8 cellular contexts compared by ENCODE assay signal in the genomic region with DNA sequence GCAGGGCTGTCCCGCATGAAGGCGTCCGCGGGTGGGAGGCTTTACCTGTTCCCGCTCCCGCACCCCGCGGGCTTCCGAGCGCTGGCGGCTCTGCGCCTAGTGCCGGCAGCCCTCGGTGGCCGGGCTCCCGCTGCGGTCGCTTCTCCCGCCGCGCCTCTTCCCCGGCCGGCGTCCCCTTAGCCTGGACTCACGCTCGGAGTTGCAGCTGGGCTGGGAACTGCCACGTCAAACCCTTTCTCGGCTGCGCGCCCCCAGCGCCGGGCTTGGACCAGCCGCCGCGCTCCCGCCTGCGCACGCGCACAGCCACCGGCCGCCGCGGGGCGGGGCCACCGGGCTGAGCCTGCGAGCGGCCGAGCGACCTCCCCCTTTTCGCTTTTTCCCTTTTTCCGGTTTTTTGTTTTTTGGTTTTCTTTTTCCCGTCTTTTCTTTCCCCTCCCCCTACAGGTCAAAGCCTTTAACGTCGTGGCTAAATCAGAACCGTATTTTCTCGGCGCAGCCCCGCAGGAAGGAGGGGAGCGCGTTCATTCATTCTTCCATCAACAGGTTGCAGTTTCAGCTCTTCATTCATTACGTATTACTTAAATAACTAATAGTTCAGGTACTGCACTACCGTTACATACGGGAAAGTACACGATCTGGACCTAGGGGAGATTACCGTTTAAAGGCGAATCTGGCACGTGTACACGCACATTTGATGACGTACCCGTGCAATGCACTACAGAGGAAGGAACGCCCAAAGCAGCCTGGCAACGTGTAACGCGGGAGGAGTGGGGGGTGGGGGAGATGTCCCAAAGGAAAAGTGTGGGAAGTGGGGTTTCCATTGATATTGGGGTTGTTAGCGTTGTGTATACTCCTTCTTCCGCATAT. TPM values are rescaled to one million over a fixed set of nuclear protein-coding genes. Genes with fewer than 3 reads are reported as not detected.
DNase-seq lines count a peak whose midpoint lies in the region; ATAC-seq and TF ChIP-seq lines count a peak whose summit lies in the region.

A gene with protein sequence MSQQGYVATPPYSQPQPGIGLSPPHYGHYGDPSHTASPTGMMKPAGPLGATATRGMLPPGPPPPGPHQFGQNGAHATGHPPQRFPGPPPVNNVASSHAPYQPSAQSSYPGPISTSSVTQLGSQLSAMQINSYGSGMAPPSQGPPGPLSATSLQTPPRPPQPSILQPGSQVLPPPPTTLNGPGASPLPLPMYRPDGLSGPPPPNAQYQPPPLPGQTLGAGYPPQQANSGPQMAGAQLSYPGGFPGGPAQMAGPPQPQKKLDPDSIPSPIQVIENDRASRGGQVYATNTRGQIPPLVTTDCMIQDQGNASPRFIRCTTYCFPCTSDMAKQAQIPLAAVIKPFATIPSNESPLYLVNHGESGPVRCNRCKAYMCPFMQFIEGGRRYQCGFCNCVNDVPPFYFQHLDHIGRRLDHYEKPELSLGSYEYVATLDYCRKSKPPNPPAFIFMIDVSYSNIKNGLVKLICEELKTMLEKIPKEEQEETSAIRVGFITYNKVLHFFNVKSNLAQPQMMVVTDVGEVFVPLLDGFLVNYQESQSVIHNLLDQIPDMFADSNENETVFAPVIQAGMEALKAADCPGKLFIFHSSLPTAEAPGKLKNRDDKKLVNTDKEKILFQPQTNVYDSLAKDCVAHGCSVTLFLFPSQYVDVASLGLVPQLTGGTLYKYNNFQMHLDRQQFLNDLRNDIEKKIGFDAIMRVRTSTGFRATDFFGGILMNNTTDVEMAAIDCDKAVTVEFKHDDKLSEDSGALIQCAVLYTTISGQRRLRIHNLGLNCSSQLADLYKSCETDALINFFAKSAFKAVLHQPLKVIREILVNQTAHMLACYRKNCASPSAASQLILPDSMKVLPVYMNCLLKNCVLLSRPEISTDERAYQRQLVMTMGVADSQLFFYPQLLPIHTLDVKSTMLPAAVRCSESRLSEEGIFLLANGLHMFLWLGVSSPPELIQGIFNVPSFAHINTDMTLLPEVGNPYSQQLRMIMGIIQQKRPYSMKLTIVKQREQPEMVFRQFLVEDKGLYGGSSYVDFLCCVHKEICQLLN (minus strand): TSS at position 231 of the 867 bp plus-strand sequence. CDS start 2,430 bp downstream, outside the sequence.

- H3K27ac Mint-ChIP-seq in activated T-helper 17 cell treated with anti-CD3 and anti-CD28 coated beads, Interleukin-2, amount 50 U/mL, for 72 hours = peak within 1 kb of the TSS; percentile 97
- peak within 1 kb of the TSS; percentile 86 to 94 for H3K27ac Mint-ChIP-seq in natural killer cell

- H3K4me3 Mint-ChIP-seq in activated T-helper 17 cell treated with anti-CD3 and anti-CD28 coated beads, Interleukin-2, amount 50 U/mL, for 72 hours = peak within 1 kb of the TSS; percentile 94
- peak within 1 kb of the TSS; percentile 98 for H3K4me3 Mint-ChIP-seq in natural killer cell

- H3K27me3 Mint-ChIP-seq in activated T-helper 17 cell treated with anti-CD3 and anti-CD28 coated beads, Interleukin-2, amount 50 U/mL, for 72 hours = no peaks in the 10 kb centered on the region
- peaks cover 7 to 12% of the 10 kb centered on the region in 2 donors for H3K27me3 Mint-ChIP-seq in natural killer cell (ENCODE audit: low read depth in 2 of 2)

- TF ChIP-seq CTCF in natural killer cell (IDR thresholded peaks at IDR 0.05) = no peak

- intact Hi-C loops in natural killer cell (cut with micrococcal nuclease) = no loop called here

- H3K36me3 Mint-ChIP-seq in activated T-helper 17 cell treated with anti-CD3 and anti-CD28 coated beads, Interleukin-2, amount 50 U/mL, for 72 hours (ENCODE audit: low read depth) = peaks cover 45% of the 10 kb centered on the region
- peaks cover 17% of the 10 kb centered on the region for H3K36me3 Mint-ChIP-seq in natural killer cell

- TF ChIP-seq EP300 in Ishikawa (IDR thresholded peaks at IDR 0.05; ENCODE audit: borderline replicate concordance) = no peak

- no peak for TF ChIP-seq RAD21 in Ishikawa (IDR thresholded peaks at IDR 0.05; ENCODE audit: low read depth)

- ATAC-seq in GM21619 (IDR thresholded peaks at IDR 0.05; ENCODE audit: unreplicated experiment) (peak; percentile 67), natural killer cell (peak; percentile 88 to 93 (median 93))
- ATAC-seq in activated T-helper 17 cell treated with anti-CD3 and anti-CD28 coated beads, Interleukin-2, amount 50 U/mL, for 72 hours (replicated peaks) = peak; percentile 86

- H3K9me3 Mint-ChIP-seq in activated T-helper 17 cell treated with anti-CD3 and anti-CD28 coated beads, Interleukin-2, amount 50 U/mL, for 72 hours = no peaks in the 10 kb centered on the region
- no peaks in the 10 kb centered on the region for H3K9me3 Mint-ChIP-seq in natural killer cell

- H3K4me1 Mint-ChIP-seq in activated T-helper 17 cell treated with anti-CD3 and anti-CD28 coated beads, Interleukin-2, amount 50 U/mL, for 72 hours = peaks cover 9% of the 10 kb centered on the region
- peaks cover 13 to 29% of the 10 kb centered on the region in 2 donors for H3K4me1 Mint-ChIP-seq in natural killer cell

- DNase-seq in DMS79 treated with DMSO at 0.1 percent for 48 hours (lab: John Stamatoyannopoulos, UW) = peak; percentile 44
- DNase-seq in RPMI7951 (ENCODE audit: low read depth) = peak; percentile 84
- peak; percentile 86 for DNase-seq in fibroblast of peridontal ligament (ENCODE audit: extremely low read depth)
- peak; percentile 86 for DNase-seq in natural killer cell
- peak; percentile 82 for DNase-seq in stimulated activated naive CD4-positive, alpha-beta T cell treated with Interleukin-2 at 50 U/mL for 16 hours (lab: John Stamatoyannopoulos, UW)

TF ChIP-seq in Ishikawa, 13 proteins besides CTCF, POLR2A, EP300 and RAD21:
- TF ChIP-seq, protein P1, sequence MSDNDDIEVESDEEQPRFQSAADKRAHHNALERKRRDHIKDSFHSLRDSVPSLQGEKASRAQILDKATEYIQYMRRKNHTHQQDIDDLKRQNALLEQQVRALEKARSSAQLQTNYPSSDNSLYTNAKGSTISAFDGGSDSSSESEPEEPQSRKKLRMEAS (IDR thresholded peaks at IDR 0.05) = peak; percentile 92
- TF ChIP-seq CEBPB (IDR thresholded peaks at IDR 0.05) (no peak), TCF12 (IDR thresholded peaks at IDR 0.05; ENCODE audit: low read depth) (0 out of 2 replicates have a peak, but pooled peaks have one; percentile 33), YY1 (IDR thresholded peaks at IDR 0.05; ENCODE audit: low read depth) (no peak), TAF1 (IDR thresholded peaks at IDR 0.05; ENCODE audit: low read depth) (0 out of 2 replicates have a peak, but pooled peaks have one; percentile 56), CREB1 (IDR thresholded peaks at IDR 0.05; ENCODE audit: low read depth) (peak; percentile 36; the same call in 1 of the 2 replicates), ZBTB7A (IDR thresholded peaks at IDR 0.05; ENCODE audit: low read depth) (peak; percentile 46), NFIC (IDR thresholded peaks at IDR 0.05) (no peak; the same call in 1 of the 2 replicates), EGR1 (IDR thresholded peaks at IDR 0.05) (no peak), TEAD4 (IDR thresholded peaks at IDR 0.05) (no peak), FOXM1 (IDR thresholded peaks at IDR 0.05; ENCODE audit: borderline replicate concordance, low read depth) (no peak)
- TF ChIP-seq, protein P2, sequence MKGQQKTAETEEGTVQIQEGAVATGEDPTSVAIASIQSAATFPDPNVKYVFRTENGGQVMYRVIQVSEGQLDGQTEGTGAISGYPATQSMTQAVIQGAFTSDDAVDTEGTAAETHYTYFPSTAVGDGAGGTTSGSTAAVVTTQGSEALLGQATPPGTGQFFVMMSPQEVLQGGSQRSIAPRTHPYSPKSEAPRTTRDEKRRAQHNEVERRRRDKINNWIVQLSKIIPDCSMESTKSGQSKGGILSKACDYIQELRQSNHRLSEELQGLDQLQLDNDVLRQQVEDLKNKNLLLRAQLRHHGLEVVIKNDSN (IDR thresholded peaks at IDR 0.05) = peak; percentile 36; the same call in 1 of the 2 replicates
- TF ChIP-seq, protein P3, sequence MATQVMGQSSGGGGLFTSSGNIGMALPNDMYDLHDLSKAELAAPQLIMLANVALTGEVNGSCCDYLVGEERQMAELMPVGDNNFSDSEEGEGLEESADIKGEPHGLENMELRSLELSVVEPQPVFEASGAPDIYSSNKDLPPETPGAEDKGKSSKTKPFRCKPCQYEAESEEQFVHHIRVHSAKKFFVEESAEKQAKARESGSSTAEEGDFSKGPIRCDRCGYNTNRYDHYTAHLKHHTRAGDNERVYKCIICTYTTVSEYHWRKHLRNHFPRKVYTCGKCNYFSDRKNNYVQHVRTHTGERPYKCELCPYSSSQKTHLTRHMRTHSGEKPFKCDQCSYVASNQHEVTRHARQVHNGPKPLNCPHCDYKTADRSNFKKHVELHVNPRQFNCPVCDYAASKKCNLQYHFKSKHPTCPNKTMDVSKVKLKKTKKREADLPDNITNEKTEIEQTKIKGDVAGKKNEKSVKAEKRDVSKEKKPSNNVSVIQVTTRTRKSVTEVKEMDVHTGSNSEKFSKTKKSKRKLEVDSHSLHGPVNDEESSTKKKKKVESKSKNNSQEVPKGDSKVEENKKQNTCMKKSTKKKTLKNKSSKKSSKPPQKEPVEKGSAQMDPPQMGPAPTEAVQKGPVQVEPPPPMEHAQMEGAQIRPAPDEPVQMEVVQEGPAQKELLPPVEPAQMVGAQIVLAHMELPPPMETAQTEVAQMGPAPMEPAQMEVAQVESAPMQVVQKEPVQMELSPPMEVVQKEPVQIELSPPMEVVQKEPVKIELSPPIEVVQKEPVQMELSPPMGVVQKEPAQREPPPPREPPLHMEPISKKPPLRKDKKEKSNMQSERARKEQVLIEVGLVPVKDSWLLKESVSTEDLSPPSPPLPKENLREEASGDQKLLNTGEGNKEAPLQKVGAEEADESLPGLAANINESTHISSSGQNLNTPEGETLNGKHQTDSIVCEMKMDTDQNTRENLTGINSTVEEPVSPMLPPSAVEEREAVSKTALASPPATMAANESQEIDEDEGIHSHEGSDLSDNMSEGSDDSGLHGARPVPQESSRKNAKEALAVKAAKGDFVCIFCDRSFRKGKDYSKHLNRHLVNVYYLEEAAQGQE (IDR thresholded peaks at IDR 0.05; ENCODE audit: low read depth) = no peak

RNA-seq across cellular contexts. Expression of the gene that starts here (rescaled TPM):
- 60.3 and 88.3 TPM in 2 replicates for total RNA-seq in RPMI7951 (2014; rRNA removed; shearing (Covaris generic))
- 10 to 100 TPM; 29.8 to 45.1 TPM for total RNA-seq in activated T-helper 17 cell treated with anti-CD3 and anti-CD28 coated beads, Interleukin-2, amount 50 U/mL, for 72 hours
- total RNA-seq in natural killer cell = 10 to 100 TPM; 32.7 to 50.2 (median 35.2) TPM

Comparison
In these comparisons a context has a peak if more than half of its experiments do, and no peak if none do; other contexts are left out.
1. Peak in every context shown above with its lines: DNase-seq and ATAC-seq.